ENCODE assay signal across 8 cellular contexts in the genomic region with DNA sequence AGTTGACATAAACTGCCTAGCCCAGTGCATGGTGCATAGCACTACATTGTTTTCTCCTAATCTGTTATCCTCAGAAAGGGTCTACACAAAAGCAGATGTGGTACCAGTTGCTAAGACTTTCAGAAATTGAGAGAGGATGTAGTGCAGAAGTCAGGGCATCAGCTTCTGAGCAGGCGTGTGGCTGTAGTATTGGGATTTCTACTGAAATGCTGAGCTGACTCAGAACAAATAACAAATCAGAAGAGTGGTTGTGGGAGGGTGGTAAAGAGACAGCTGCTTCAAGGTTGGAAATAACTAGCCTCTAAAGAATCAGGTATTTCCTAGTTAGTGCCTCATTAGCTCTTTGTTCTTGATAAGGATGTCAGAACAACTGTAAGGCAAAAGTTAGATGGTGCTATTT.
DNase-seq lines count a peak whose midpoint lies in the region; ATAC-seq and TF ChIP-seq lines count a peak whose summit lies in the region.

No MANE protein-coding gene starts in this region.

- TF ChIP-seq CTCF in dorsolateral prefrontal cortex (IDR thresholded peaks at IDR 0.05 in 54 of 56, conservative IDR thresholded peaks at IDR 0.05 in 2 of 56; ENCODE audit: low read depth in 1 of 56, partially characterized antibody in 56 of 56) = no peak

- H3K4me2 ChIP-seq in BLaER1 = peak overlapping the region; percentile 60; the same call in 1 of the 2 replicates

- H3K27ac ChIP-seq in BLaER1 (no peak overlapping the region), dorsolateral prefrontal cortex (no peak overlapping the region)

- DNase-seq in astrocyte of the hippocampus (ENCODE audit: low read depth, low spot score) (peak; percentile 31), AML-193 (lab: John Stamatoyannopoulos, UW) (no peak), DMS 273 (lab: John Stamatoyannopoulos, UW; ENCODE audit: unreplicated experiment) (no peak), dorsolateral prefrontal cortex (no peak)

- peaks cover 70% of the 10 kb centered on the region for H3K4me1 ChIP-seq in BLaER1

- H3K27me3 ChIP-seq in BLaER1 = no peaks in the 10 kb centered on the region
- H3K27me3 ChIP-seq in dorsolateral prefrontal cortex = peaks cover 0 to 4% (median 0%) of the 10 kb centered on the region in 45 donors

- H3K9ac ChIP-seq in BLaER1 = no peak overlapping the region

- no peak overlapping the region for H3K4me3 ChIP-seq in BLaER1
- H3K4me3 ChIP-seq in dorsolateral prefrontal cortex = no peak overlapping the region

- H3K36me3 ChIP-seq in BLaER1 = peaks cover 13% of the 10 kb centered on the region

- H4K20me1 ChIP-seq in BLaER1 = no peaks in the 10 kb centered on the region

- peak; percentile 68 for ATAC-seq in GM18517 (IDR thresholded peaks at IDR 0.05; ENCODE audit: unreplicated experiment)
- ATAC-seq in HG03196 (IDR thresholded peaks at IDR 0.05; ENCODE audit: unreplicated experiment) = peak; percentile 53
- no peak for ATAC-seq in HG02678 (IDR thresholded peaks at IDR 0.05; ENCODE audit: unreplicated experiment)

- no peaks in the 10 kb centered on the region for H3K9me3 ChIP-seq in BLaER1

- intact Hi-C loops in dorsolateral prefrontal cortex (cut with DNase I) = no loop called here
